Comparison of ENCODE assay signal across 1 cellular context in the genomic region with DNA sequence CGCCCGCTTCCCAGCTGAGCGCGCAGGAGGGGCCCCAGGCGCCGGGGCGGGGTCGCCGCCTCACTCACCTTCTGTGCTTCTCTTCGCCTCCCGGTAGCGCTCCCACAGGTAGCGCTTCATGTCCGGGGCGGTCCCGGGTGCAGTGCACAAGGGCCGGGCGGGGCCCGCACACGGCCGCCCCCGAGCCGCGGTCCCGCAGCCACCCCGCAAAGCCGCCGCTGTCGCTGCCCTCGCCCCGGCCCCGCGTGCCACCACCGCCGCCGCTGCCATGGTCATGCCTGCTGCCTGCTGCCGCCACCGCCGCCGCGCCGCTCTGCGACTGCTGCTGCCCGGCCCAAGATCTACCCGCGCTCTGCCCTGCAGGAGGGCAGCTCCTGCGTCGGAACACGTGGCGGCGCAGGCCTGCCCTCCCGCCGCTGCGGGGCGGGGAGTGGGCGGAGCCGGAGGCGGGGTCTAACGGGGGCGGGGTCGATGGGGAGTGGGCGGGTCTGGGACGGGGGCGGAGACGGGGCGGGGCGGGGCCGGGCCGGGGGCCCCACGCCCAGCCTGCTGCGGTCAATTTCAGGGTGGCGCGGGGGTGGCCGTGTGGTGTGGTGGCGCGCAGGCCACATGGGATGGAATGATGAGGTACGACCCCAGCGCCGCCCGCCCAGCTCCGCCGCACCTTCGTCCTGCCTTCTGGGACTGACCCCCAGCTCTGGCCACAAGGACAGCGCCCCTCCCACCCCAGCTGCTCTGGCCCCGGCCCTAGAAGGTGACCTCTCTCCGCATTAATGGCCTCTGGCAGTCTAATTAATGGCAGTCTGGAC.
TF ChIP-seq lines count a peak whose summit lies in the region.

TSS of gene NT5DC3 (minus strand) at position 354 of the 809 bp plus-strand sequence. CDS start at position 276, 78 bp downstream.

TF ChIP-seq in HepG2, 621 proteins besides CTCF, POLR2A, EP300 and RAD21 (continued from another document and continues in another):
- no peak for TF ChIP-seq FOXA1 (IDR thresholded peaks at IDR 0.05)
- TF ChIP-seq FOXA1 (CRISPR knock-in tag; IDR thresholded peaks at IDR 0.05): no peak
- TF ChIP-seq JDP2 (CRISPR knock-in tag; IDR thresholded peaks at IDR 0.05; ENCODE audit: borderline replicate concordance): no peak
- no peak for TF ChIP-seq ZNF333 (CRISPR knock-in tag; IDR thresholded peaks at IDR 0.05; ENCODE audit: borderline replicate concordance)
- TF ChIP-seq, protein P1, sequence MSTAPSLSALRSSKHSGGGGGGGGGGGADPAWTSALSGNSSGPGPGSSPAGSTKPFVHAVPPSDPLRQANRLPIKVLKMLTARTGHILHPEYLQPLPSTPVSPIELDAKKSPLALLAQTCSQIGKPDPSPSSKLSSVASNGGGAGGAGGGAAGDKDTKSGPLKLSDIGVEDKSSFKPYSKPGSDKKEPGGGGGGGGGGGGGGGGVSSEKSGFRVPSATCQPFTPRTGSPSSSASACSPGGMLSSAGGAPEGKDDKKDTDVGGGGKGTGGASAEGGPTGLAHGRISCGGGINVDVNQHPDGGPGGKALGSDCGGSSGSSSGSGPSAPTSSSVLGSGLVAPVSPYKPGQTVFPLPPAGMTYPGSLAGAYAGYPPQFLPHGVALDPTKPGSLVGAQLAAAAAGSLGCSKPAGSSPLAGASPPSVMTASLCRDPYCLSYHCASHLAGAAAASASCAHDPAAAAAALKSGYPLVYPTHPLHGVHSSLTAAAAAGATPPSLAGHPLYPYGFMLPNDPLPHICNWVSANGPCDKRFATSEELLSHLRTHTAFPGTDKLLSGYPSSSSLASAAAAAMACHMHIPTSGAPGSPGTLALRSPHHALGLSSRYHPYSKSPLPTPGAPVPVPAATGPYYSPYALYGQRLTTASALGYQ (CRISPR knock-in tag; IDR thresholded peaks at IDR 0.05): 0 out of 2 replicates have a peak, but pooled peaks have one; percentile 2
- peak; percentile 18; the same call in 1 of the 2 replicates for TF ChIP-seq KMT2B (CRISPR knock-in tag; IDR thresholded peaks at IDR 0.05)
- no peak for TF ChIP-seq DNMT3B (CRISPR knock-in tag; conservative IDR thresholded peaks at IDR 0.05)
- no peak for TF ChIP-seq RELA (CRISPR knock-in tag; IDR thresholded peaks at IDR 0.05)
- TF ChIP-seq RFX1 (IDR thresholded peaks at IDR 0.05): no peak
- TF ChIP-seq TERF1 (CRISPR knock-in tag; IDR thresholded peaks at IDR 0.05): no peak
- no peak for TF ChIP-seq ZBTB7B (CRISPR knock-in tag; IDR thresholded peaks at IDR 0.05)
- TF ChIP-seq, protein P2, sequence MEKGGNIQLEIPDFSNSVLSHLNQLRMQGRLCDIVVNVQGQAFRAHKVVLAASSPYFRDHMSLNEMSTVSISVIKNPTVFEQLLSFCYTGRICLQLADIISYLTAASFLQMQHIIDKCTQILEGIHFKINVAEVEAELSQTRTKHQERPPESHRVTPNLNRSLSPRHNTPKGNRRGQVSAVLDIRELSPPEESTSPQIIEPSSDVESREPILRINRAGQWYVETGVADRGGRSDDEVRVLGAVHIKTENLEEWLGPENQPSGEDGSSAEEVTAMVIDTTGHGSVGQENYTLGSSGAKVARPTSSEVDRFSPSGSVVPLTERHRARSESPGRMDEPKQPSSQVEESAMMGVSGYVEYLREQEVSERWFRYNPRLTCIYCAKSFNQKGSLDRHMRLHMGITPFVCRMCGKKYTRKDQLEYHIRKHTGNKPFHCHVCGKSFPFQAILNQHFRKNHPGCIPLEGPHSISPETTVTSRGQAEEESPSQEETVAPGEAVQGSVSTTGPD (CRISPR knock-in tag; IDR thresholded peaks at IDR 0.05): no peak
- 0 out of 2 replicates have a peak, but pooled peaks have one; percentile 55 for TF ChIP-seq POGK (CRISPR knock-in tag; conservative IDR thresholded peaks at IDR 0.05)
- no peak for TF ChIP-seq TEAD2 (CRISPR knock-in tag; IDR thresholded peaks at IDR 0.05)
- peak; percentile 92 for TF ChIP-seq MXD4 (CRISPR knock-in tag; IDR thresholded peaks at IDR 0.05)
- no peak for TF ChIP-seq NCOA5 (CRISPR knock-in tag; IDR thresholded peaks at IDR 0.05)
- TF ChIP-seq ZNF572 (CRISPR knock-in tag; IDR thresholded peaks at IDR 0.05): no peak
- no peak for TF ChIP-seq SNAI1 (CRISPR knock-in tag; IDR thresholded peaks at IDR 0.05; ENCODE audit: borderline replicate concordance)
- TF ChIP-seq REST (IDR thresholded peaks at IDR 0.05; ENCODE audit: borderline replicate concordance in 1 of 2, low read depth in 1 of 2, low read length in 2 of 2): peak in 1 of 2 experiments; percentile 50; a peak in 1 of 4 replicates
- no peak for TF ChIP-seq ZNF124 (CRISPR knock-in tag; IDR thresholded peaks at IDR 0.05)
- no peak for TF ChIP-seq ZBTB42 (CRISPR knock-in tag; IDR thresholded peaks at IDR 0.05)
- TF ChIP-seq, protein P3, sequence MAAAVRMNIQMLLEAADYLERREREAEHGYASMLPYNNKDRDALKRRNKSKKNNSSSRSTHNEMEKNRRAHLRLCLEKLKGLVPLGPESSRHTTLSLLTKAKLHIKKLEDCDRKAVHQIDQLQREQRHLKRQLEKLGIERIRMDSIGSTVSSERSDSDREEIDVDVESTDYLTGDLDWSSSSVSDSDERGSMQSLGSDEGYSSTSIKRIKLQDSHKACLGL (CRISPR knock-in tag; IDR thresholded peaks at IDR 0.05): peak; percentile 89
- no peak for TF ChIP-seq RBAK (CRISPR knock-in tag; IDR thresholded peaks at IDR 0.05)
- TF ChIP-seq ZSCAN31 (CRISPR knock-in tag; IDR thresholded peaks at IDR 0.05; ENCODE audit: low read depth): peak; percentile 22; the same call in 1 of the 2 replicates
- TF ChIP-seq ZNF501 (CRISPR knock-in tag; IDR thresholded peaks at IDR 0.05): no peak
- peak; percentile 43; the same call in 1 of the 2 replicates for TF ChIP-seq TARDBP (CRISPR knock-in tag; IDR thresholded peaks at IDR 0.05)
- TF ChIP-seq ZNF644 (CRISPR knock-in tag; IDR thresholded peaks at IDR 0.05; ENCODE audit: low read depth): 0 out of 2 replicates have a peak, but pooled peaks have one; percentile 8
- TF ChIP-seq ZNF253 (CRISPR knock-in tag; IDR thresholded peaks at IDR 0.05; ENCODE audit: borderline replicate concordance): no peak
- no peak for TF ChIP-seq TSC22D2 (CRISPR knock-in tag; IDR thresholded peaks at IDR 0.05; ENCODE audit: borderline replicate concordance)
- no peak for TF ChIP-seq PRMT3 (CRISPR knock-in tag; IDR thresholded peaks at IDR 0.05; ENCODE audit: borderline replicate concordance, low read depth)
- no peak for TF ChIP-seq CERS6 (CRISPR knock-in tag; IDR thresholded peaks at IDR 0.05)
- no peak for TF ChIP-seq MBNL3 (CRISPR knock-in tag; conservative IDR thresholded peaks at IDR 0.05)
- no peak for TF ChIP-seq PITX1 (CRISPR knock-in tag; IDR thresholded peaks at IDR 0.05)
- TF ChIP-seq SETDB1 (CRISPR knock-in tag; IDR thresholded peaks at IDR 0.05; ENCODE audit: borderline replicate concordance): no peak
- no peak for TF ChIP-seq ZNF720 (CRISPR knock-in tag; IDR thresholded peaks at IDR 0.05)
- TF ChIP-seq ZNF709 (CRISPR knock-in tag; IDR thresholded peaks at IDR 0.05): no peak
- peak; percentile 75; the same call in 1 of the 2 replicates for TF ChIP-seq TGIF2 (CRISPR knock-in tag; IDR thresholded peaks at IDR 0.05)
- no peak for TF ChIP-seq ZNF570 (CRISPR knock-in tag; IDR thresholded peaks at IDR 0.05; ENCODE audit: borderline replicate concordance)
- TF ChIP-seq ZNF790 (CRISPR knock-in tag; IDR thresholded peaks at IDR 0.05; ENCODE audit: borderline replicate concordance): peak; percentile 82; the same call in 1 of the 2 replicates
- TF ChIP-seq SOX6 (IDR thresholded peaks at IDR 0.05): no peak
- TF ChIP-seq SOX6 (CRISPR knock-in tag; IDR thresholded peaks at IDR 0.05): no peak
- TF ChIP-seq CREM (IDR thresholded peaks at IDR 0.05): no peak
- TF ChIP-seq CREM (CRISPR knock-in tag; IDR thresholded peaks at IDR 0.05): no peak
- TF ChIP-seq THAP11 (CRISPR knock-in tag; IDR thresholded peaks at IDR 0.05): peak; percentile 65
- no peak for TF ChIP-seq PBX3 (CRISPR knock-in tag; IDR thresholded peaks at IDR 0.05; ENCODE audit: borderline replicate concordance)
- TF ChIP-seq, protein P4, sequence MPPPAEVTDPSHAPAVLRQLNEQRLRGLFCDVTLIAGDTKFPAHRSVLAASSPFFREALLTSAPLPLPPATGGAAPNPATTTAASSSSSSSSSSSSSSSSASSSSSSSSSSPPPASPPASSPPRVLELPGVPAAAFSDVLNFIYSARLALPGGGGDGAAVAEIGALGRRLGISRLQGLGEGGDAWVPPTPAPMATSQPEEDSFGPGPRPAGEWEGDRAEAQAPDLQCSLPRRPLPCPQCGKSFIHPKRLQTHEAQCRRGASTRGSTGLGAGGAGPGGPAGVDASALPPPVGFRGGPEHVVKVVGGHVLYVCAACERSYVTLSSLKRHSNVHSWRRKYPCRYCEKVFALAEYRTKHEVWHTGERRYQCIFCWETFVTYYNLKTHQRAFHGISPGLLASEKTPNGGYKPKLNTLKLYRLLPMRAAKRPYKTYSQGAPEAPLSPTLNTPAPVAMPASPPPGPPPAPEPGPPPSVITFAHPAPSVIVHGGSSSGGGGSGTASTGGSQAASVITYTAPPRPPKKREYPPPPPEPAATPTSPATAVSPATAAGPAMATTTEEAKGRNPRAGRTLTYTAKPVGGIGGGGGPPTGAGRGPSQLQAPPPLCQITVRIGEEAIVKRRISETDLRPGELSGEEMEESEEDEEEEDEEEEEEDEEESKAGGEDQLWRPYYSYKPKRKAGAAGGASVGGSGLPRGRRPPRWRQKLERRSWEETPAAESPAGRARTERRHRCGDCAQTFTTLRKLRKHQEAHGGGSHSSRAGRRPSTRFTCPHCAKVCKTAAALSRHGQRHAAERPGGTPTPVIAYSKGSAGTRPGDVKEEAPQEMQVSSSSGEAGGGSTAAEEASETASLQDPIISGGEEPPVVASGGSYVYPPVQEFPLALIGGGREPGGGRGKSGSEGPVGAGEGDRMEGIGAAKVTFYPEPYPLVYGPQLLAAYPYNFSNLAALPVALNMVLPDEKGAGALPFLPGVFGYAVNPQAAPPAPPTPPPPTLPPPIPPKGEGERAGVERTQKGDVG (CRISPR knock-in tag; IDR thresholded peaks at IDR 0.05; ENCODE audit: borderline replicate concordance): no peak
